Comparison of ENCODE assay signal across 1 cellular context in genomic region chr10:79013406-79013805, GRCh38.
TF ChIP-seq lines count a peak whose summit lies in the region.

No MANE protein-coding gene starts in this region.

TF ChIP-seq in liver, 16 proteins besides CTCF, POLR2A, EP300 and RAD21 (continued from another document):
- peak; percentile 45 for TF ChIP-seq REST (IDR thresholded peaks at IDR 0.05)
- TF ChIP-seq SP1 (IDR thresholded peaks at IDR 0.05), result peak; percentile 46
- peak; percentile 54 to 82 for TF ChIP-seq HNF4A (conservative IDR thresholded peaks at IDR 0.05)
- peak; percentile 97 for TF ChIP-seq MAX (IDR thresholded peaks at IDR 0.05)
- peak; percentile 30 for TF ChIP-seq NR2F2 (IDR thresholded peaks at IDR 0.05)
- TF ChIP-seq JUND (IDR thresholded peaks at IDR 0.05), result peak in 1 of 2 donors; percentile 81
- peak; percentile 71 for TF ChIP-seq ATF3 (IDR thresholded peaks at IDR 0.05)
- peak; percentile 69 for TF ChIP-seq YY1 (IDR thresholded peaks at IDR 0.05)
- peak; percentile 78 for TF ChIP-seq ZBTB33 (IDR thresholded peaks at IDR 0.05)
- TF ChIP-seq FOXA1 (IDR thresholded peaks at IDR 0.05), result peak; percentile 20
- TF ChIP-seq TAF1 (conservative IDR thresholded peaks at IDR 0.05), result no peak
- no peak for TF ChIP-seq HNF4G (IDR thresholded peaks at IDR 0.05)
- peak; percentile 61 for TF ChIP-seq FOXA2 (IDR thresholded peaks at IDR 0.05)
- peak in 1 of 2 donors; percentile 50 for TF ChIP-seq EGR1 (IDR thresholded peaks at IDR 0.05; ENCODE audit: low read depth in 2 of 2)
- TF ChIP-seq RXRA (IDR thresholded peaks at IDR 0.05), result peak; percentile 98 to 99
